ENCODE assay signal across 20 cellular contexts in genomic region chr9:128790536-128790935, GRCh38. TPM values are rescaled to one million over a fixed set of nuclear protein-coding genes. Genes with fewer than 3 reads are reported as not detected.
DNase-seq lines count a peak whose midpoint lies in the region; ATAC-seq, FAIRE-seq and TF ChIP-seq lines count a peak whose summit lies in the region.
"Had no signal": no experiment of that assay in that cellular context is flagged by ENCODE, and none has a peak within 500 bp of the region (broad histone marks: within the 10 kb centered on the region; RNA-seq: fewer than 3 reads in every experiment).

No MANE protein-coding gene starts in this region.

- POLR2A ChIA-PET in CD8-positive, alpha-beta T cell (lab: Charles Lee): no interaction called here

- TF ChIP-seq POLR2A in H54 (IDR thresholded peaks at IDR 0.05; ENCODE audit: low read depth, low read length): no peak

- no peak for DNase-seq in activated T-cell treated with anti-CD3 and anti-CD28 coated beads, Interleukin-2, amount 50 U/mL, for 24 hours
- DNase-seq in activated T-cell treated with anti-CD3 and anti-CD28 coated beads, Interleukin-2, amount 50 U/mL, for 1 hour: no peak
- no peak for DNase-seq in CD8-positive, alpha-beta T cell
- DNase-seq in stimulated activated naive B cell treated with anti-CD40 and anti-IgM and Interleukin-4, amounts not matched to agents 10 μg/mL and 1 μg/mL and 100 μg/mL, for 72 hours: no peak
- no peak for DNase-seq in H54 (ENCODE audit: insufficient read length, low spot score)
- DNase-seq in endothelial cell (ENCODE audit: low spot score): no peak
- DNase-seq: 8988T; CD8-positive, alpha-beta memory T cell; COR-L47; DMS 273 treated with DMSO at 0.1 percent for 48 hours; DMS53; DND-41; EL; GM23248; HCEC 1CT had no signal

- peak overlapping the region; percentile 30 for H3K27ac Mint-ChIP-seq in activated T-cell treated with anti-CD3 and anti-CD28 coated beads, Interleukin-2, amount 50 U/mL, for 24 hours
- peak overlapping the region; percentile 2 for H3K27ac Mint-ChIP-seq in CD8-positive, alpha-beta T cell
- peak overlapping the region; percentile 21 for H3K27ac Mint-ChIP-seq in activated T-helper 17 cell treated with anti-CD3 and anti-CD28 coated beads, Interleukin-2, amount 50 U/mL, for 72 hours
- H3K27ac Mint-ChIP-seq in stimulated activated naive B cell treated with anti-CD40 and anti-IgM and Interleukin-4, amounts not matched to agents 10 μg/mL and 1 μg/mL and 100 μg/mL, for 72 hours: peak overlapping the region; percentile 91
- no peak overlapping the region for H3K27ac Mint-ChIP-seq in endothelial cell (ENCODE audit: unreplicated experiment)

- no peak for FAIRE-seq in H54 (lab: Jason Lieb, UNC)
- FAIRE-seq: GM12878, GM19239 had no signal

- H3K27ac ChIP-seq in CD8-positive, alpha-beta T cell (ENCODE audit: low read depth, low read length): no peak overlapping the region
- H3K27ac ChIP-seq: BLaER1 treated with 17β-estradiol and CSF1 and Interleukin-3, amounts not matched to agents 10 nM and 100 nM; GM23248; HL-60 had no signal

- H3K27me3 Mint-ChIP-seq in activated T-cell treated with anti-CD3 and anti-CD28 coated beads, Interleukin-2, amount 50 U/mL, for 24 hours: no peaks in the 10 kb centered on the region
- H3K27me3 Mint-ChIP-seq in CD8-positive, alpha-beta T cell (ENCODE audit: low read depth): no peaks in the 10 kb centered on the region
- no peaks in the 10 kb centered on the region for H3K27me3 Mint-ChIP-seq in activated T-helper 17 cell treated with anti-CD3 and anti-CD28 coated beads, Interleukin-2, amount 50 U/mL, for 72 hours
- H3K27me3 Mint-ChIP-seq in stimulated activated naive B cell treated with anti-CD40 and anti-IgM and Interleukin-4, amounts not matched to agents 10 μg/mL and 1 μg/mL and 100 μg/mL, for 72 hours: no peaks in the 10 kb centered on the region
- H3K27me3 Mint-ChIP-seq in endothelial cell (ENCODE audit: unreplicated experiment): peaks cover 9% of the 10 kb centered on the region
- H3K27me3 Mint-ChIP-seq: CD8-positive, alpha-beta memory T cell had no signal

- peaks cover 69% of the 10 kb centered on the region for H3K36me3 Mint-ChIP-seq in activated T-cell treated with anti-CD3 and anti-CD28 coated beads, Interleukin-2, amount 50 U/mL, for 24 hours (ENCODE audit: low read depth)
- peaks cover 69% of the 10 kb centered on the region for H3K36me3 Mint-ChIP-seq in CD8-positive, alpha-beta T cell
- peaks cover 58% of the 10 kb centered on the region for H3K36me3 Mint-ChIP-seq in activated T-helper 17 cell treated with anti-CD3 and anti-CD28 coated beads, Interleukin-2, amount 50 U/mL, for 72 hours (ENCODE audit: low read depth)
- peaks cover 61 to 64% of the 10 kb centered on the region in 2 donors for H3K36me3 Mint-ChIP-seq in stimulated activated naive B cell treated with anti-CD40 and anti-IgM and Interleukin-4, amounts not matched to agents 10 μg/mL and 1 μg/mL and 100 μg/mL, for 72 hours
- H3K36me3 Mint-ChIP-seq in endothelial cell (ENCODE audit: low read depth, unreplicated experiment): peaks cover 17% of the 10 kb centered on the region

- no peak for ATAC-seq in CD8-positive, alpha-beta T cell
- ATAC-seq in activated T-helper 17 cell treated with anti-CD3 and anti-CD28 coated beads, Interleukin-2, amount 50 U/mL, for 72 hours (replicated peaks): no peak
- no peak for ATAC-seq in stimulated activated naive B cell treated with anti-CD40 and anti-IgM and Interleukin-4, amounts not matched to agents 10 μg/mL and 1 μg/mL and 100 μg/mL, for 72 hours (replicated peaks)
- ATAC-seq: GM12878 had no signal

- H3K9me3 ChIP-seq in CD8-positive, alpha-beta T cell (ENCODE audit: low read length): no peaks in the 10 kb centered on the region

- H3K4me3 Mint-ChIP-seq in activated T-cell treated with anti-CD3 and anti-CD28 coated beads, Interleukin-2, amount 50 U/mL, for 24 hours: no peak overlapping the region
- no peak overlapping the region for H3K4me3 Mint-ChIP-seq in CD8-positive, alpha-beta T cell
- H3K4me3 Mint-ChIP-seq in activated T-helper 17 cell treated with anti-CD3 and anti-CD28 coated beads, Interleukin-2, amount 50 U/mL, for 72 hours: no peak overlapping the region
- peak overlapping the region; percentile 45 to 79 for H3K4me3 Mint-ChIP-seq in stimulated activated naive B cell treated with anti-CD40 and anti-IgM and Interleukin-4, amounts not matched to agents 10 μg/mL and 1 μg/mL and 100 μg/mL, for 72 hours
- H3K4me3 Mint-ChIP-seq in endothelial cell (ENCODE audit: unreplicated experiment): no peak overlapping the region

- CTCF ChIA-PET in CD8-positive, alpha-beta T cell (lab: Charles Lee): no interaction called here

- H3K4me3 ChIP-seq in CD8-positive, alpha-beta T cell (ENCODE audit: low read depth, low read length): no peak overlapping the region
- H3K4me3 ChIP-seq: BLaER1 treated with 17β-estradiol and CSF1 and Interleukin-3, amounts not matched to agents 10 nM and 100 nM; GM12878; GM23248 had no signal

- intact Hi-C loops in CD8-positive, alpha-beta T cell (cut with DNase I, micrococcal nuclease): loop anchor here in 1 of 2 experiments (5.0 kb wide), 1 partner anchor 33 kb away; no protein-coding TSS in a partner anchor

- no peak for TF ChIP-seq CTCF in CD8-positive, alpha-beta T cell (IDR thresholded peaks at IDR 0.05)
- no peak for TF ChIP-seq CTCF in endothelial cell (IDR thresholded peaks at IDR 0.05; ENCODE audit: unreplicated experiment)

- H3K9me3 Mint-ChIP-seq in activated T-cell treated with anti-CD3 and anti-CD28 coated beads, Interleukin-2, amount 50 U/mL, for 24 hours: no peaks in the 10 kb centered on the region
- no peaks in the 10 kb centered on the region for H3K9me3 Mint-ChIP-seq in CD8-positive, alpha-beta T cell
- no peaks in the 10 kb centered on the region for H3K9me3 Mint-ChIP-seq in activated T-helper 17 cell treated with anti-CD3 and anti-CD28 coated beads, Interleukin-2, amount 50 U/mL, for 72 hours
- no peaks in the 10 kb centered on the region for H3K9me3 Mint-ChIP-seq in stimulated activated naive B cell treated with anti-CD40 and anti-IgM and Interleukin-4, amounts not matched to agents 10 μg/mL and 1 μg/mL and 100 μg/mL, for 72 hours
- H3K9me3 Mint-ChIP-seq in endothelial cell (ENCODE audit: unreplicated experiment): no peaks in the 10 kb centered on the region
- H3K9me3 Mint-ChIP-seq: CD8-positive, alpha-beta memory T cell had no signal

- peaks cover 20% of the 10 kb centered on the region for H3K36me3 ChIP-seq in CD8-positive, alpha-beta T cell (ENCODE audit: insufficient read depth, low read length)

- peaks cover 20% of the 10 kb centered on the region for H3K4me1 ChIP-seq in CD8-positive, alpha-beta T cell (ENCODE audit: insufficient read depth, low read length)

- no peaks in the 10 kb centered on the region for H3K27me3 ChIP-seq in CD8-positive, alpha-beta T cell (ENCODE audit: insufficient read depth, low read length)
- H3K27me3 ChIP-seq: BLaER1 treated with 17β-estradiol and CSF1 and Interleukin-3, amounts not matched to agents 10 nM and 100 nM had no signal

- peaks cover 24% of the 10 kb centered on the region for H3K4me1 Mint-ChIP-seq in activated T-cell treated with anti-CD3 and anti-CD28 coated beads, Interleukin-2, amount 50 U/mL, for 24 hours (ENCODE audit: low read depth)
- peaks cover 28% of the 10 kb centered on the region for H3K4me1 Mint-ChIP-seq in CD8-positive, alpha-beta T cell (ENCODE audit: low read depth)
- H3K4me1 Mint-ChIP-seq in activated T-helper 17 cell treated with anti-CD3 and anti-CD28 coated beads, Interleukin-2, amount 50 U/mL, for 72 hours: no peaks in the 10 kb centered on the region
- H3K4me1 Mint-ChIP-seq in stimulated activated naive B cell treated with anti-CD40 and anti-IgM and Interleukin-4, amounts not matched to agents 10 μg/mL and 1 μg/mL and 100 μg/mL, for 72 hours: peaks cover 33 to 68% of the 10 kb centered on the region in 2 donors
- H3K4me1 Mint-ChIP-seq in endothelial cell (ENCODE audit: unreplicated experiment): peaks cover 16% of the 10 kb centered on the region

RNA-seq across cellular contexts. Expression of gene TBC1D13, which starts 3.5 kb away (rescaled TPM):
- total RNA-seq in CD8-positive, alpha-beta T cell: 10 to 100 TPM; 30.7 to 35.0 TPM
- 10 to 100 TPM; 18.7 to 24.2 TPM for total RNA-seq in activated T-helper 17 cell treated with anti-CD3 and anti-CD28 coated beads, Interleukin-2, amount 50 U/mL, for 72 hours
- 58.8 TPM for total RNA-seq in endothelial cell (ENCODE audit: unreplicated experiment)

RNA-seq across cellular contexts. Expression of gene ZER1, which starts 18.8 kb away (rescaled TPM):
- 10 to 100 TPM; 35.9 to 45.2 TPM for total RNA-seq in CD8-positive, alpha-beta T cell
- 10 to 100 TPM; 16.0 to 28.5 TPM for total RNA-seq in activated T-helper 17 cell treated with anti-CD3 and anti-CD28 coated beads, Interleukin-2, amount 50 U/mL, for 72 hours
- 29.2 TPM for total RNA-seq in endothelial cell (ENCODE audit: unreplicated experiment)

RNA-seq across cellular contexts. Expression of gene ENDOG, which starts 27.8 kb away (rescaled TPM):
- 1 to 10 TPM; 6.2 to 6.4 TPM for total RNA-seq in CD8-positive, alpha-beta T cell
- 10 to 100 TPM in 1 of 2 donors, 1 to 10 TPM in 1; 6.3 to 15.6 TPM for total RNA-seq in activated T-helper 17 cell treated with anti-CD3 and anti-CD28 coated beads, Interleukin-2, amount 50 U/mL, for 72 hours
- total RNA-seq in endothelial cell (ENCODE audit: unreplicated experiment): 8.1 TPM

RNA-seq across cellular contexts. Expression of gene SPOUT1, which starts 39.1 kb away (rescaled TPM):
- 10 to 100 TPM; 25.0 to 25.2 TPM for total RNA-seq in CD8-positive, alpha-beta T cell
- 10 to 100 TPM; 51.4 to 80.8 TPM for total RNA-seq in activated T-helper 17 cell treated with anti-CD3 and anti-CD28 coated beads, Interleukin-2, amount 50 U/mL, for 72 hours
- total RNA-seq in endothelial cell (ENCODE audit: unreplicated experiment): 62.1 TPM

Comparison
In these comparisons a context has a peak if more than half of its experiments do, and no peak if none do; other contexts are left out.
1. H3K4me3 Mint-ChIP-seq: peak in stimulated activated naive B cell treated with anti-CD40 and anti-IgM and Interleukin-4, amounts not matched to agents 10 μg/mL and 1 μg/mL and 100 μg/mL, for 72 hours (2 of 2); none in activated T-cell treated with anti-CD3 and anti-CD28 coated beads, Interleukin-2, amount 50 U/mL, for 24 hours (single experiment), CD8-positive, alpha-beta T cell (single experiment), activated T-helper 17 cell treated with anti-CD3 and anti-CD28 coated beads, Interleukin-2, amount 50 U/mL, for 72 hours (single experiment) and endothelial cell (single experiment).